ENCODE assay signal across 18 cellular contexts in the genomic region with DNA sequence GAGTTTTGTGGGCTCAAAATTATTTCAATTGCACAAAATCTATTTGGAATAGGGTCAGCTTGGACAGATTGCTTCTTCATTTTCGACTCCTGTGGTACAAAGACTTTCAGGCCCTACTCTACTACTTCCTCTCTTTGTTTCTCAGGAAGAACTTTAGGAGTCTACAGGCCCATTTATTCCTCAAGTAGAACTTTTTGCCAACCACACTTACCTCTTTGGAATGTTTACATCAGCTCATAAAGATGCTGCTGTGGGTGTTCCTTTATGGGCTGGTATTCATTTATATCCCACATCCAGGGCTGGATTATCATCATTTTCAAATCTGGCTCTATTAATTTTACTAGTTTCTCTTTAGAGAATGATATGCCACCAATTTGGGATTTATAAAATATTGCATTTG. TPM values are rescaled to one million over a fixed set of nuclear protein-coding genes. Genes with fewer than 3 reads are reported as not detected.
DNase-seq lines count a peak whose midpoint lies in the region; ATAC-seq and TF ChIP-seq lines count a peak whose summit lies in the region.
"Had no signal": no experiment of that assay in that cellular context is flagged by ENCODE, and none has a peak within 500 bp of the region (broad histone marks: within the 10 kb centered on the region; RNA-seq: fewer than 3 reads in every experiment).

No MANE protein-coding gene starts in this region.

- H3K27me3 Mint-ChIP-seq in activated CD8-positive, alpha-beta memory T cell treated with anti-CD3 and anti-CD28 coated beads, Interleukin-2, amount 10 ng/mL, durations not matched to agents 7 days and 5 days: peaks cover 8% of the 10 kb centered on the region

- peak overlapping the region; percentile 49 for H2AFZ ChIP-seq in GM23248

- H3K27ac ChIP-seq in GM23248: peak overlapping the region; percentile 32
- H3K27ac ChIP-seq: SJSA1 had no signal

- no peaks in the 10 kb centered on the region for H3K4me1 Mint-ChIP-seq in activated CD8-positive, alpha-beta memory T cell treated with anti-CD3 and anti-CD28 coated beads, Interleukin-2, amount 10 ng/mL, durations not matched to agents 7 days and 5 days
- H3K4me1 Mint-ChIP-seq: CD4-positive, CD25-positive, alpha-beta regulatory T cell had no signal

- H3K27ac Mint-ChIP-seq in activated CD8-positive, alpha-beta memory T cell treated with anti-CD3 and anti-CD28 coated beads, Interleukin-2, amount 10 ng/mL, durations not matched to agents 7 days and 5 days: no peak overlapping the region
- H3K27ac Mint-ChIP-seq: CD4-positive, CD25-positive, alpha-beta regulatory T cell had no signal

- H3K4me2 ChIP-seq in GM23248 (ENCODE audit: unreplicated experiment): no peak overlapping the region

- H3K36me3 ChIP-seq in GM23248 (ENCODE audit: low read depth) (no peaks in the 10 kb centered on the region), adipocyte (ENCODE audit: control insufficient read depth, insufficient read depth, low read length, severe bottlenecking) (no peaks in the 10 kb centered on the region)
- H3K36me3 ChIP-seq: SJSA1 had no signal

- 43 to 45% methylated on average over 1 of the region's 1 CpG for WGBS in GM23248 (ENCODE audit: low coverage in 1 of 2, low lambda C conversion rate in 2 of 2, missing lambda C conversion rate in 2 of 2), 2 experiments

- no peaks in the 10 kb centered on the region for H3K9me3 Mint-ChIP-seq in activated CD8-positive, alpha-beta memory T cell treated with anti-CD3 and anti-CD28 coated beads, Interleukin-2, amount 10 ng/mL, durations not matched to agents 7 days and 5 days (ENCODE audit: low read depth)

- DNase-seq in AG08395 (ENCODE audit: low spot score): peak; percentile 13
- peak; percentile 65 for DNase-seq in GM23248
- DNase-seq in adipocyte (ENCODE audit: low read depth): peak; percentile 17
- peak; percentile 13 for DNase-seq in fibroblast of the aortic adventitia (ENCODE audit: low read depth)
- DNase-seq in stimulated activated CD8-positive, alpha-beta memory T cell treated with anti-CD3 and anti-CD28 coated beads, Interleukin-4, amount 100 ng/mL, for 48 hours: no peak
- DNase-seq in activated CD8-positive, alpha-beta memory T cell treated with anti-CD3 and anti-CD28 coated beads, Interleukin-2, amount 10 ng/mL, durations not matched to agents 7 days and 5 days: no peak
- no peak for DNase-seq in DMS 273 (lab: John Stamatoyannopoulos, UW; ENCODE audit: unreplicated experiment)
- DNase-seq: AML-193; CD4-positive, CD25-positive, alpha-beta regulatory T cell; DMS79; GF-D8; NCI-H1417 treated with DMSO at 0.1 percent for 48 hours; NCI-H2029 treated with DMSO at 0.1 percent for 48 hours; NCI-H524 had no signal

- no peak for ATAC-seq in activated CD8-positive, alpha-beta memory T cell treated with anti-CD3 and anti-CD28 coated beads, Interleukin-2, amount 10 ng/mL, durations not matched to agents 7 days and 5 days
- ATAC-seq in GM21526 (IDR thresholded peaks at IDR 0.05; ENCODE audit: low FRiP score, unreplicated experiment): no peak

- no peaks in the 10 kb centered on the region for H4K20me1 ChIP-seq in GM23248 (ENCODE audit: insufficient read depth)

- H3K4me1 ChIP-seq in GM23248 (ENCODE audit: insufficient read depth) (peaks cover 37% of the 10 kb centered on the region), adipocyte (ENCODE audit: control insufficient read depth, insufficient read depth, low read length) (peaks cover 10% of the 10 kb centered on the region)

- CTCF ChIA-PET in activated CD8-positive, alpha-beta memory T cell treated with anti-CD3 and anti-CD28 coated beads, Interleukin-2, amount 10 ng/mL, durations not matched to agents 7 days and 5 days (lab: Charles Lee): no interaction called here

- H3K27me3 ChIP-seq in GM23248 (replicated peaks; ENCODE audit: insufficient read depth) (no peaks in the 10 kb centered on the region), adipocyte (replicated peaks; ENCODE audit: control insufficient read depth, insufficient read depth, low read length) (no peaks in the 10 kb centered on the region)
- H3K27me3 ChIP-seq: SJSA1 had no signal

- H3K4me3 Mint-ChIP-seq in activated CD8-positive, alpha-beta memory T cell treated with anti-CD3 and anti-CD28 coated beads, Interleukin-2, amount 10 ng/mL, durations not matched to agents 7 days and 5 days: no peak overlapping the region
- H3K4me3 Mint-ChIP-seq: CD4-positive, CD25-positive, alpha-beta regulatory T cell had no signal

- H3K9ac ChIP-seq in GM23248 (no peak overlapping the region), adipocyte (ENCODE audit: low read length) (no peak overlapping the region)

- H3K79me2 ChIP-seq in GM23248 (ENCODE audit: insufficient read depth): no peaks in the 10 kb centered on the region

- no peak for TF ChIP-seq CTCF in fibroblast of the aortic adventitia (IDR thresholded peaks at IDR 0.05; ENCODE audit: insufficient read depth, low read length)

- no peaks in the 10 kb centered on the region for H3K9me2 ChIP-seq in GM23248 (ENCODE audit: insufficient read depth)

- in situ Hi-C loops in GM23248 (cut with MboI): no loop called here

- peaks cover 18% of the 10 kb centered on the region for H3F3A ChIP-seq in GM23248 (ENCODE audit: insufficient read depth)

- H3K9me3 ChIP-seq in GM23248 (ENCODE audit: low read depth): no peaks in the 10 kb centered on the region
- H3K9me3 ChIP-seq in adipocyte (ENCODE audit: control insufficient read depth, low read length): no peaks in the 10 kb centered on the region
- H3K9me3 ChIP-seq: SJSA1 had no signal

- no peak overlapping the region for H3K4me3 ChIP-seq in GM23248
- H3K4me3 ChIP-seq in adipocyte (ENCODE audit: low read length): no peak overlapping the region
- no peak overlapping the region for H3K4me3 ChIP-seq in fibroblast of the aortic adventitia (ENCODE audit: low read depth, low read length)
- H3K4me3 ChIP-seq: SJSA1 had no signal

- H3K36me3 Mint-ChIP-seq in activated CD8-positive, alpha-beta memory T cell treated with anti-CD3 and anti-CD28 coated beads, Interleukin-2, amount 10 ng/mL, durations not matched to agents 7 days and 5 days: no peaks in the 10 kb centered on the region
- H3K36me3 Mint-ChIP-seq: CD4-positive, CD25-positive, alpha-beta regulatory T cell had no signal

RNA-seq across cellular contexts. Expression of gene TNFSF18, which starts 46.3 kb away (rescaled TPM):
- total RNA-seq in GM23248 (2014; rRNA removed; shearing (Covaris generic)): 0.22 TPM in 1 of 2 replicates, not detected in the other
- polyA plus RNA-seq in GM23248 (2016; fragmentation: Nextera tagmentation; extraction: Ambion mirVana): 0.11 TPM in 1 of 2 replicates, not detected in the other
- 0.09 and 0.65 TPM in 2 replicates for total RNA-seq in fibroblast of the aortic adventitia (ENCODE audit: low replicate concordance)
- not detected for total RNA-seq in activated CD8-positive, alpha-beta memory T cell treated with anti-CD3 and anti-CD28 coated beads, Interleukin-2, amount 10 ng/mL, durations not matched to agents 7 days and 5 days
- total RNA-seq: CD4-positive, CD25-positive, alpha-beta regulatory T cell; H1; OCI-LY7 had no signal
- polyA plus RNA-seq: CD4-positive, CD25-positive, alpha-beta regulatory T cell; H1 had no signal

Comparison
In these comparisons a context has a peak if more than half of its experiments do, and no peak if none do; other contexts are left out.
1. DNase-seq: peak in AG08395 (single experiment), GM23248 (single experiment), adipocyte (single experiment) and fibroblast of the aortic adventitia (single experiment); none in stimulated activated CD8-positive, alpha-beta memory T cell treated with anti-CD3 and anti-CD28 coated beads, Interleukin-4, amount 100 ng/mL, for 48 hours (single experiment), activated CD8-positive, alpha-beta memory T cell treated with anti-CD3 and anti-CD28 coated beads, Interleukin-2, amount 10 ng/mL, durations not matched to agents 7 days and 5 days (single experiment) and DMS 273 (single experiment).